ENCODE assay signal across 15 cellular contexts in the genomic region with DNA sequence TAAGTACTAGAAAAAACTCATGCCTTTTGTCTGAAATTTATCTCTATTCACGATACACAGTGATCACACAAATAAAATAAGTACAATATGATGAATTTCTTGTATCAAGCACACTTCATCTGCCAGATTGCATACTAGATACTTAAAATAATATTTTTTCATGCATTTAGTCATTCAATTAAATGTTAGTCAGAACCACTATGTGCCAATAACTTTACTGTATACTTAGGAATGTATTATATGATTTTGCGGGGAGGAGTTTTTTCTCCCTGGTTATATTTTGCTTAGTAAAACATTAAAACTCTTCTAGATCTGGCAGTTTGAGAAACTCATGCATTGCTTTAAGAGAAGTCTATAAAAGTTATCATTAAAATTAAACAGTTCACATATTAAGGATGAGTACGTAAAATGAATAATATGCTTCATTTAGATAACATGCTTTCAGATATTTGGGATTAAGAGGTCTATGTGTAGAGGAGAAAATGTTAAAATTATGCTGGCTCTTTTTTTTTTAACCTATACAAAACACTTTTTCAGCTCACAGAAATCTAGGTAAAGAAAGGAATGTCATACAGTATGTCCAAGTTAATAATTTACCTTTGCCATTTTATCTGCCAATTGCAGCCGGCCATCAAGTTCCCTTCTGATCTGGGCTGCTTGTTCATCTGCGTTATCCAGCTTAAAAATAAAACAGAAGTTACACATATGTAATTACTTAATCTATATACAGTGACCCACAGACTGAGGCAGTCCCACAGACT.
"Had no signal": no experiment of that assay in that cellular context is flagged by ENCODE, and none has a peak within 500 bp of the region (broad histone marks: within the 10 kb centered on the region; RNA-seq: fewer than 3 reads in every experiment).

No MANE protein-coding gene starts in this region.

- H3K4me1 ChIP-seq: lower lobe of right lung had no signal

- H3K36me3 ChIP-seq: brain microvascular endothelial cell, lower lobe of right lung had no signal

- DNase-seq: activated CD4-positive, alpha-beta T cell treated with anti-CD3 and anti-CD28 coated beads, Interleukin-2, amount 50 U/mL, for 1 hour; activated effector memory CD4-positive, alpha-beta T cell treated with Interleukin-2 at 50 U/mL for 16 hours; activated T-cell treated with anti-CD3 and anti-CD28 coated beads, Interleukin-2, amount 50 U/mL, for 1 hour; amygdala; brain microvascular endothelial cell; cerebellar nuclear complex; endodermal cell; erythroblast; lower lobe of right lung; midbrain; posterior cingulate gyrus; right cardiac atrium; stimulated activated CD4-positive, alpha-beta T cell treated with anti-CD3 and anti-CD28 coated beads, Interleukin-2, amount 100 ng/mL, for 24 hours; stimulated activated naive CD4-positive, alpha-beta T cell; trophoblast cell had no signal

- ATAC-seq: lower lobe of right lung, right cardiac atrium had no signal

- H3K9me3 ChIP-seq: lower lobe of right lung had no signal

- H3K27ac ChIP-seq: brain microvascular endothelial cell, lower lobe of right lung had no signal

- H3K27me3 ChIP-seq: brain microvascular endothelial cell had no signal

- H3K4me3 ChIP-seq: lower lobe of right lung had no signal
